In the genomic region with DNA sequence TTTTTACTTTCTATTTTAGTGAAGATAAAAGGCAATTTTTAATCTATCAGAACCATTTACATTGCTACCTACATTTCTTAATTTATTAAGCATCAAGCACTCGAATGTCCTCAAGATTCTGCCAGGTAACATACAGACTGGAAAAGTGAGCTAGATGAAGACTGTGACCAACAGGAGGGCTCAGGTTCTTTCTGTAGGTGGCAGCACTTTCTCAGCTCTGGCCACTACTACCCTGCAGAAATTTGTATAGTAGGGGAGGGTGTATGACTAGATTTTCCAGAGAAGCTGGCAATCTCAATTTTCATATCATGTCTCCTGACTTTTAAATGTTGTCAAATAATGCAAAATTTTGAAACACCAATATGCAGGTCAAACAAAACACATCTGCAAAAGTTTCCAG, we compare ENCODE assay signal across 1 cellular context.
TF ChIP-seq lines count a peak whose summit lies in the region.

No MANE protein-coding gene starts in this region.

TF ChIP-seq in GM23338, 12 proteins besides CTCF, POLR2A, EP300 and RAD21 (continued from another document):
- TF ChIP-seq, protein P1, sequence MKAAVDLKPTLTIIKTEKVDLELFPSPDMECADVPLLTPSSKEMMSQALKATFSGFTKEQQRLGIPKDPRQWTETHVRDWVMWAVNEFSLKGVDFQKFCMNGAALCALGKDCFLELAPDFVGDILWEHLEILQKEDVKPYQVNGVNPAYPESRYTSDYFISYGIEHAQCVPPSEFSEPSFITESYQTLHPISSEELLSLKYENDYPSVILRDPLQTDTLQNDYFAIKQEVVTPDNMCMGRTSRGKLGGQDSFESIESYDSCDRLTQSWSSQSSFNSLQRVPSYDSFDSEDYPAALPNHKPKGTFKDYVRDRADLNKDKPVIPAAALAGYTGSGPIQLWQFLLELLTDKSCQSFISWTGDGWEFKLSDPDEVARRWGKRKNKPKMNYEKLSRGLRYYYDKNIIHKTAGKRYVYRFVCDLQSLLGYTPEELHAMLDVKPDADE (IDR thresholded peaks at IDR 0.05): no peak
- TF ChIP-seq JUNB (IDR thresholded peaks at IDR 0.05; ENCODE audit: unreplicated experiment): no peak
- TF ChIP-seq, protein P2, sequence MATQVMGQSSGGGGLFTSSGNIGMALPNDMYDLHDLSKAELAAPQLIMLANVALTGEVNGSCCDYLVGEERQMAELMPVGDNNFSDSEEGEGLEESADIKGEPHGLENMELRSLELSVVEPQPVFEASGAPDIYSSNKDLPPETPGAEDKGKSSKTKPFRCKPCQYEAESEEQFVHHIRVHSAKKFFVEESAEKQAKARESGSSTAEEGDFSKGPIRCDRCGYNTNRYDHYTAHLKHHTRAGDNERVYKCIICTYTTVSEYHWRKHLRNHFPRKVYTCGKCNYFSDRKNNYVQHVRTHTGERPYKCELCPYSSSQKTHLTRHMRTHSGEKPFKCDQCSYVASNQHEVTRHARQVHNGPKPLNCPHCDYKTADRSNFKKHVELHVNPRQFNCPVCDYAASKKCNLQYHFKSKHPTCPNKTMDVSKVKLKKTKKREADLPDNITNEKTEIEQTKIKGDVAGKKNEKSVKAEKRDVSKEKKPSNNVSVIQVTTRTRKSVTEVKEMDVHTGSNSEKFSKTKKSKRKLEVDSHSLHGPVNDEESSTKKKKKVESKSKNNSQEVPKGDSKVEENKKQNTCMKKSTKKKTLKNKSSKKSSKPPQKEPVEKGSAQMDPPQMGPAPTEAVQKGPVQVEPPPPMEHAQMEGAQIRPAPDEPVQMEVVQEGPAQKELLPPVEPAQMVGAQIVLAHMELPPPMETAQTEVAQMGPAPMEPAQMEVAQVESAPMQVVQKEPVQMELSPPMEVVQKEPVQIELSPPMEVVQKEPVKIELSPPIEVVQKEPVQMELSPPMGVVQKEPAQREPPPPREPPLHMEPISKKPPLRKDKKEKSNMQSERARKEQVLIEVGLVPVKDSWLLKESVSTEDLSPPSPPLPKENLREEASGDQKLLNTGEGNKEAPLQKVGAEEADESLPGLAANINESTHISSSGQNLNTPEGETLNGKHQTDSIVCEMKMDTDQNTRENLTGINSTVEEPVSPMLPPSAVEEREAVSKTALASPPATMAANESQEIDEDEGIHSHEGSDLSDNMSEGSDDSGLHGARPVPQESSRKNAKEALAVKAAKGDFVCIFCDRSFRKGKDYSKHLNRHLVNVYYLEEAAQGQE (IDR thresholded peaks at IDR 0.05; ENCODE audit: unreplicated experiment): no peak
- TF ChIP-seq CREB1 (CRISPR knock-in tag; IDR thresholded peaks at IDR 0.05; ENCODE audit: low read depth): no peak
